ENCODE assay signal across 2 cellular contexts in genomic region chr5:138620661-138621224, GRCh38.
A peak's percentile ranks its signal among the peaks of the same experiment; 100 is the strongest.
TF ChIP-seq lines count a peak whose summit lies in the region.

No MANE protein-coding gene starts in this region.

TF ChIP-seq in HEK293, 187 proteins besides CTCF, POLR2A, EP300 and RAD21:
- no peak for TF ChIP-seq FEZF1 (tag by site-specific recombination; IDR thresholded peaks at IDR 0.05)
- TF ChIP-seq ZNF596 (tag by site-specific recombination; IDR thresholded peaks at IDR 0.05): peak; percentile 96
- TF ChIP-seq ZNF837 (tag by site-specific recombination; IDR thresholded peaks at IDR 0.05): no peak

TF ChIP-seq in HepG2, 621 proteins besides CTCF, POLR2A, EP300 and RAD21:
- TF ChIP-seq ZNF580 (CRISPR knock-in tag; IDR thresholded peaks at IDR 0.05; ENCODE audit: borderline replicate concordance, low read depth) (no peak), GLMP (CRISPR knock-in tag; IDR thresholded peaks at IDR 0.05; ENCODE audit: borderline replicate concordance) (no peak), RBFOX2 (IDR thresholded peaks at IDR 0.05; ENCODE audit: low read depth, low read length) (no peak), ZBTB33 (CRISPR knock-in tag; IDR thresholded peaks at IDR 0.05) (no peak), PCBP1 (IDR thresholded peaks at IDR 0.05; ENCODE audit: borderline replicate concordance, low read depth, low read length) (no peak), ZNF142 (CRISPR knock-in tag; IDR thresholded peaks at IDR 0.05) (no peak), NFYB (CRISPR knock-in tag; IDR thresholded peaks at IDR 0.05) (no peak), CHD2 (IDR thresholded peaks at IDR 0.05; ENCODE audit: low read depth, low read length) (no peak)
TF ChIP-seq in HepG2: peak in this region for 0.
